Comparison of ENCODE assay signal across 9 cellular contexts in the genomic region with DNA sequence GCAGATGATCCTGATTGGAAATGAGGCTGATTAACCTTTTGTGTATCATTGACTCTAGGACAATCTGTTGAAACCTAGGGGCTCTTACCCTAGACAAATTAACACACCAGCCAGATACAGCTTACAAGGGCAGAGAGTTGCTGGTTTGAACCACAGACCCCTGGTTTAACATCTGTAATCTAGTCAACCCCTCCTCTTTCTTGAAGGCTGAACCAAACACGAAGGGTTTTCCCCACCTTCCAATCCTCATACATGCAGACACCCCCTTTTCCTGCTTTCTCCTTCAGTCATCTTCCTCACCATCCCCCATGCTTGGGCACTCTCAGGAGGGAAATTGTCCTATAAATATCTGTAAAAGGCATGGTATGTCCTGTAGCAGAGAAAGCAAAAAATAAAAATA.
A peak's percentile ranks its signal among the peaks of the same experiment; 100 is the strongest.
DNase-seq lines count a peak whose midpoint lies in the region; TF ChIP-seq lines count a peak whose summit lies in the region.
"Had no signal": no experiment of that assay in that cellular context is flagged by ENCODE, and none has a peak within 500 bp of the region (broad histone marks: within the 10 kb centered on the region; RNA-seq: fewer than 3 reads in every experiment).

No MANE protein-coding gene starts in this region.

- peak overlapping the region; percentile 91 for H3K9ac ChIP-seq in skeletal muscle satellite cell (ENCODE audit: low read depth, low read length)

- H3K4me1 ChIP-seq in SJSA1 (replicated peaks) = peaks cover 96% of the 10 kb centered on the region
- H3K4me1 ChIP-seq in esophagus muscularis mucosa = peaks cover 51 to 78% (median 76%) of the 10 kb centered on the region in 4 donors
- peaks cover 96% of the 10 kb centered on the region for H3K4me1 ChIP-seq in skeletal muscle satellite cell (ENCODE audit: control insufficient read depth, insufficient read depth, low read length)
- H3K4me1 ChIP-seq in testis = peaks cover 32% of the 10 kb centered on the region

- intact Hi-C loops in esophagus muscularis mucosa (cut with DNase I) (no loop called here), testis (cut with DNase I; ENCODE audit: low total_unique reads) (no loop called here)

- no peak overlapping the region for H3K4me3 ChIP-seq in SJSA1
- H3K4me3 ChIP-seq in esophagus muscularis mucosa = no peak overlapping the region
- H3K4me3 ChIP-seq in skeletal muscle satellite cell (ENCODE audit: low read length) = peak overlapping the region; percentile 27
- H3K4me3 ChIP-seq in testis = no peak overlapping the region

- no peaks in the 10 kb centered on the region for H3K27me3 Mint-ChIP-seq in T-helper 1 cell treated with Interleukin-12 subunit alpha and Interleukin-12 subunit beta and Interleukin-4 antibody, amounts not matched to agents 30 μg/mL and 1 μg/mL, for 36 hours (ENCODE audit: low read depth)

- no peak for TF ChIP-seq EP300 in esophagus muscularis mucosa (IDR thresholded peaks at IDR 0.05)

- no peaks in the 10 kb centered on the region for H3K9me3 ChIP-seq in SJSA1 (replicated peaks)
- H3K9me3 ChIP-seq in esophagus muscularis mucosa = no peaks in the 10 kb centered on the region
- H3K9me3 ChIP-seq in skeletal muscle satellite cell (replicated peaks; ENCODE audit: low read length) = no peaks in the 10 kb centered on the region
- no peaks in the 10 kb centered on the region for H3K9me3 ChIP-seq in testis
- H3K9me3 ChIP-seq: upper lobe of right lung had no signal

- peak overlapping the region; percentile 66 for H3K4me3 Mint-ChIP-seq in T-helper 1 cell treated with Interleukin-12 subunit alpha and Interleukin-12 subunit beta and Interleukin-4 antibody, amounts not matched to agents 30 μg/mL and 1 μg/mL, for 36 hours

- 71% methylated on average over 1 of the region's 1 CpG for WGBS in esophagus muscularis mucosa
- 79 to 86% methylated on average over 1 of the region's 1 CpG for WGBS in testis, 2 donors

- H3K4me2 ChIP-seq in skeletal muscle satellite cell (ENCODE audit: low read length) = peak overlapping the region; percentile 75

- peaks cover 5% of the 10 kb centered on the region for H3K9me3 Mint-ChIP-seq in T-helper 1 cell treated with Interleukin-12 subunit alpha and Interleukin-12 subunit beta and Interleukin-4 antibody, amounts not matched to agents 30 μg/mL and 1 μg/mL, for 36 hours

- TF ChIP-seq CTCF in esophagus muscularis mucosa (IDR thresholded peaks at IDR 0.05) (no peak), testis (IDR thresholded peaks at IDR 0.05) (no peak)

- TF ChIP-seq POLR2A in esophagus muscularis mucosa (IDR thresholded peaks at IDR 0.05; ENCODE audit: low read depth) (no peak), testis (IDR thresholded peaks at IDR 0.05) (no peak)

- H3K27ac Mint-ChIP-seq in T-helper 1 cell treated with Interleukin-12 subunit alpha and Interleukin-12 subunit beta and Interleukin-4 antibody, amounts not matched to agents 30 μg/mL and 1 μg/mL, for 36 hours = peak overlapping the region; percentile 80

- DNase-seq in T-helper 1 cell (no peak), SJSA1 (ENCODE audit: low read depth in 1 of 2, low spot score in 2 of 2) (no peak), esophagus muscularis mucosa (ENCODE audit: extremely low spot score) (no peak), ecto neural progenitor cell (ENCODE audit: low spot score) (no peak), testis (no peak), NCI-H1930 (lab: John Stamatoyannopoulos, UW) (no peak)

- no peaks in the 10 kb centered on the region for H3K36me3 ChIP-seq in SJSA1
- H3K36me3 ChIP-seq in esophagus muscularis mucosa = no peaks in the 10 kb centered on the region
- H3K36me3 ChIP-seq in skeletal muscle satellite cell (ENCODE audit: insufficient read depth, low read length) = no peaks in the 10 kb centered on the region
- no peaks in the 10 kb centered on the region for H3K36me3 ChIP-seq in testis (ENCODE audit: low read depth, missing control alignments)
- H3K36me3 ChIP-seq: upper lobe of right lung had no signal

- H3K27me3 ChIP-seq in SJSA1 (replicated peaks) (no peaks in the 10 kb centered on the region), esophagus muscularis mucosa (no peaks in the 10 kb centered on the region), skeletal muscle satellite cell (ENCODE audit: control insufficient read depth, insufficient read depth, low read length) (no peaks in the 10 kb centered on the region), testis (no peaks in the 10 kb centered on the region)
- H3K27me3 ChIP-seq: upper lobe of right lung had no signal

- H3K4me1 Mint-ChIP-seq in T-helper 1 cell treated with Interleukin-12 subunit alpha and Interleukin-12 subunit beta and Interleukin-4 antibody, amounts not matched to agents 30 μg/mL and 1 μg/mL, for 36 hours (ENCODE audit: low read depth) = peaks cover 65% of the 10 kb centered on the region

- H3K27ac ChIP-seq in SJSA1 = peak overlapping the region; percentile 80
- H3K27ac ChIP-seq in esophagus muscularis mucosa (replicated peaks in 1 of 4) = peak overlapping the region; percentile 58 to 70 (median 64)
- H3K27ac ChIP-seq in testis = no peak overlapping the region

- peaks cover 6% of the 10 kb centered on the region for H3K36me3 Mint-ChIP-seq in T-helper 1 cell treated with Interleukin-12 subunit alpha and Interleukin-12 subunit beta and Interleukin-4 antibody, amounts not matched to agents 30 μg/mL and 1 μg/mL, for 36 hours (ENCODE audit: low read depth)

Comparison
In these comparisons a context has a peak if more than half of its experiments do, and no peak if none do; other contexts are left out.
1. H3K27ac ChIP-seq: peak in SJSA1 (single experiment) and esophagus muscularis mucosa (4 of 4); none in testis (0 of 2).